ENCODE assay signal across 8 cellular contexts in genomic region chr19:12932392-12933286, GRCh38. TPM values are rescaled to one million over a fixed set of nuclear protein-coding genes. Genes with fewer than 3 reads are reported as not detected.
DNase-seq lines count a peak whose midpoint lies in the region; ATAC-seq and TF ChIP-seq lines count a peak whose summit lies in the region.

No MANE protein-coding gene starts in this region.

- H3K4me1 ChIP-seq in BLaER1, result peaks cover 42% of the 10 kb centered on the region
- H3K4me1 ChIP-seq in colonic mucosa, result peaks cover 8% of the 10 kb centered on the region

- H3K9me3 Mint-ChIP-seq in natural killer cell, result no peaks in the 10 kb centered on the region

- H3K4me3 Mint-ChIP-seq in natural killer cell, result peak overlapping the region; percentile 99

- no peaks in the 10 kb centered on the region for H3K36me3 Mint-ChIP-seq in natural killer cell

- intact Hi-C loops in colonic mucosa (cut with DNase I), result no loop called here
- intact Hi-C loops in natural killer cell (cut with micrococcal nuclease), result loop anchor here (2.0 kb wide), 1 partner anchor 14 kb away; the partner anchor contains the start of gene SYCE2

- peak overlapping the region; percentile 92 for H3K27ac ChIP-seq in BLaER1
- H3K27ac ChIP-seq in KOPT-K1 (ENCODE audit: low read depth, low read length, poor library complexity, severe bottlenecking), result peak overlapping the region; percentile 88
- H3K27ac ChIP-seq in colonic mucosa, result peak overlapping the region; percentile 34

- peak overlapping the region; percentile 100 for H3K4me2 ChIP-seq in BLaER1

- peak overlapping the region; percentile 97 for H3K9ac ChIP-seq in BLaER1
- peak overlapping the region; percentile 76 to 94 for H3K9ac ChIP-seq in colonic mucosa (ENCODE audit: low read depth in 2 of 2, low read length in 2 of 2)

- H3K27me3 Mint-ChIP-seq in natural killer cell (ENCODE audit: low read depth in 2 of 2), result no peaks in the 10 kb centered on the region

- H3K4me3 ChIP-seq in BLaER1 (peak overlapping the region; percentile 96), colonic mucosa (peak overlapping the region; percentile 98)

- peaks cover 24 to 29% of the 10 kb centered on the region in 2 donors for H3K4me1 Mint-ChIP-seq in natural killer cell

- ATAC-seq in natural killer cell, result no peak
- no peak for ATAC-seq in GM21576 (IDR thresholded peaks at IDR 0.05; ENCODE audit: unreplicated experiment)
- ATAC-seq in HG03432 (IDR thresholded peaks at IDR 0.05; ENCODE audit: unreplicated experiment), result no peak
- no peak for ATAC-seq in HG02798 (IDR thresholded peaks at IDR 0.05; ENCODE audit: poor library complexity, unreplicated experiment)

- DNase-seq in colonic mucosa (peak; percentile 29), natural killer cell (no peak)
- DNase-seq in stimulated activated CD4-positive, alpha-beta T cell treated with anti-CD3 and anti-CD28 coated beads, Interleukin-15, amount 100 ng/mL, for 24 hours, result no peak

- peak overlapping the region; percentile 87 to 94 for H3K27ac Mint-ChIP-seq in natural killer cell

- H3K27me3 ChIP-seq in BLaER1, result no peaks in the 10 kb centered on the region
- no peaks in the 10 kb centered on the region for H3K27me3 ChIP-seq in colonic mucosa

- TF ChIP-seq CTCF in colonic mucosa (IDR thresholded peaks at IDR 0.05), result no peak
- no peak for TF ChIP-seq CTCF in natural killer cell (IDR thresholded peaks at IDR 0.05)

- no peaks in the 10 kb centered on the region for H3K9me3 ChIP-seq in BLaER1
- no peaks in the 10 kb centered on the region for H3K9me3 ChIP-seq in KOPT-K1 (ENCODE audit: insufficient read depth, low read length, poor library complexity, severe bottlenecking)
- no peaks in the 10 kb centered on the region for H3K9me3 ChIP-seq in colonic mucosa

- H4K20me1 ChIP-seq in BLaER1, result peaks cover 39% of the 10 kb centered on the region

- H3K36me3 ChIP-seq in BLaER1, result peaks cover 44% of the 10 kb centered on the region
- H3K36me3 ChIP-seq in KOPT-K1 (ENCODE audit: insufficient read depth, low read length), result peaks cover 42% of the 10 kb centered on the region
- H3K36me3 ChIP-seq in colonic mucosa, result no peaks in the 10 kb centered on the region

RNA-seq across cellular contexts. Expression of gene FARSA, which starts 0.9 kb away (rescaled TPM):
- 100 to 1,000 TPM in 1 of 2 donors, 10 to 100 TPM in 1; 46.9 to 111 TPM for total RNA-seq in colonic mucosa
- 10 to 100 TPM; 29.3 to 34.5 (median 32.0) TPM for total RNA-seq in natural killer cell

RNA-seq across cellular contexts. Expression of gene CALR, which starts 5.8 kb away (rescaled TPM):
- total RNA-seq in colonic mucosa (1,000 to 10,000 TPM in 1 of 2 donors, 100 to 1,000 TPM in 1; 682 to 1,848 TPM), natural killer cell (100 to 1,000 TPM; 588 to 813 (median 763) TPM)

RNA-seq across cellular contexts. Expression of gene RAD23A, which starts 13.0 kb away (rescaled TPM):
- 100 to 1,000 TPM in 1 of 2 donors, 10 to 100 TPM in 1; 78.5 to 121 TPM for total RNA-seq in colonic mucosa
- 10 to 100 TPM; 79.2 to 81.2 (median 80.3) TPM for total RNA-seq in natural killer cell

RNA-seq across cellular contexts. Expression of gene SYCE2, which starts 13.5 kb away (rescaled TPM):
- total RNA-seq in colonic mucosa (under 1 TPM in 1 of 2 donors, not detected in 1; 0.32 TPM), natural killer cell (1 to 10 TPM in 1 of 3 donors, under 1 TPM in 2; 0.88 to 2.2 (median 0.92) TPM)

RNA-seq across cellular contexts. Expression of gene GADD45GIP1, which starts 24.4 kb away (rescaled TPM):
- total RNA-seq in colonic mucosa, result 10 to 100 TPM; 16.1 to 41.9 TPM
- 1 to 10 TPM; 5.3 to 7.1 (median 5.7) TPM for total RNA-seq in natural killer cell

Comparison
In these comparisons a context has a peak if more than half of its experiments do, and no peak if none do; other contexts are left out.
1. H3K27ac ChIP-seq: peak in every context shown above with its lines; median percentile 92 in BLaER1; 88 in KOPT-K1; 34 in colonic mucosa.